In genomic region chr1:158942490-158942889, GRCh38 we compare ENCODE assay signal across 29 cellular contexts. TPM values are rescaled to one million over a fixed set of nuclear protein-coding genes. Genes with fewer than 3 reads are reported as not detected.
"Had no signal": no experiment of that assay in that cellular context is flagged by ENCODE, and none has a peak within 500 bp of the region (broad histone marks: within the 10 kb centered on the region; RNA-seq: fewer than 3 reads in every experiment).

No MANE protein-coding gene starts in this region.

- H3K9me3 Mint-ChIP-seq: mesothelial cell of epicardium, nephron progenitor cell had no signal

- H3K27me3 ChIP-seq: gastrocnemius medialis, hepatocyte, left lung, right atrium auricular region, stomach, thyroid gland, vagina had no signal

- H3K36me3 Mint-ChIP-seq: mesothelial cell of epicardium, naive B cell had no signal

- H3K36me3 ChIP-seq: gastrocnemius medialis, left lung, prostate gland, right atrium auricular region, stomach, thyroid gland, vagina had no signal

- H3K4me1 ChIP-seq: gastrocnemius medialis, heart left ventricle, left lung, prostate gland, right atrium auricular region, stomach, thyroid gland, vagina had no signal

- H3K4me3 Mint-ChIP-seq: mesothelial cell of epicardium, naive B cell, nephron progenitor cell had no signal

- H3K4me1 Mint-ChIP-seq: mesothelial cell of epicardium, naive B cell, nephron progenitor cell had no signal

- H3K27ac Mint-ChIP-seq: mesothelial cell of epicardium, naive B cell, nephron progenitor cell had no signal

- ATAC-seq: gastrocnemius medialis, heart left ventricle, left cardiac atrium, left lung, mucosa of descending colon, sciatic nerve had no signal

- DNase-seq: dorsolateral prefrontal cortex; effector CD4-positive, alpha-beta T cell; gastrocnemius medialis; heart left ventricle; left cardiac atrium; left lung; mesenchymal stem cell; mucosa of descending colon; naive B cell; nephron progenitor cell; nucleus accumbens; stimulated activated CD4-positive, alpha-beta T cell treated with anti-CD3 and anti-CD28 coated beads, Interleukin-12 subunit alpha, Interleukin-12 subunit beta, amount 100 ng/mL, for 4 hours; stimulated activated CD4-positive, alpha-beta T cell treated with anti-CD3 and anti-CD28 coated beads, Interleukin-1b, Interleukin-23, amount 100 ng/mL, for 48 hours; stimulated activated CD4-positive, alpha-beta T cell treated with anti-CD3 and anti-CD28 coated beads, Interleukin-4, amount 100 ng/mL, for 1 hour; stimulated activated CD8-positive, alpha-beta memory T cell treated with anti-CD3 and anti-CD28 coated beads, Interleukin-4, amount 100 ng/mL, for 48 hours; stimulated activated naive CD4-positive, alpha-beta T cell treated with Interleukin-2 at 50 U/mL for 16 hours; stomach; thyroid gland had no signal

- H3K27ac ChIP-seq: dorsolateral prefrontal cortex, gastrocnemius medialis, heart left ventricle, hepatocyte, left lung, prostate gland, right atrium auricular region, stomach, thyroid gland, vagina had no signal

- H3K9me3 ChIP-seq: gastrocnemius medialis, heart left ventricle, left lung, mucosa of descending colon, prostate gland, right atrium auricular region, stomach, thyroid gland, vagina had no signal

- H3K4me3 ChIP-seq: dorsolateral prefrontal cortex, gastrocnemius medialis, heart left ventricle, hepatocyte, left lung, mucosa of descending colon, prostate gland, right atrium auricular region, smooth muscle cell, stomach, thyroid gland, vagina had no signal

RNA-seq across cellular contexts. Expression of gene PYHIN1, which starts 11.1 kb away (rescaled TPM):
- total RNA-seq: fibroblast of villous mesenchyme, hepatocyte, kidney epithelial cell, lung microvascular endothelial cell, osteocyte had no signal
- polyA plus RNA-seq: hepatocyte, smooth muscle cell had no signal
